In the genomic region with DNA sequence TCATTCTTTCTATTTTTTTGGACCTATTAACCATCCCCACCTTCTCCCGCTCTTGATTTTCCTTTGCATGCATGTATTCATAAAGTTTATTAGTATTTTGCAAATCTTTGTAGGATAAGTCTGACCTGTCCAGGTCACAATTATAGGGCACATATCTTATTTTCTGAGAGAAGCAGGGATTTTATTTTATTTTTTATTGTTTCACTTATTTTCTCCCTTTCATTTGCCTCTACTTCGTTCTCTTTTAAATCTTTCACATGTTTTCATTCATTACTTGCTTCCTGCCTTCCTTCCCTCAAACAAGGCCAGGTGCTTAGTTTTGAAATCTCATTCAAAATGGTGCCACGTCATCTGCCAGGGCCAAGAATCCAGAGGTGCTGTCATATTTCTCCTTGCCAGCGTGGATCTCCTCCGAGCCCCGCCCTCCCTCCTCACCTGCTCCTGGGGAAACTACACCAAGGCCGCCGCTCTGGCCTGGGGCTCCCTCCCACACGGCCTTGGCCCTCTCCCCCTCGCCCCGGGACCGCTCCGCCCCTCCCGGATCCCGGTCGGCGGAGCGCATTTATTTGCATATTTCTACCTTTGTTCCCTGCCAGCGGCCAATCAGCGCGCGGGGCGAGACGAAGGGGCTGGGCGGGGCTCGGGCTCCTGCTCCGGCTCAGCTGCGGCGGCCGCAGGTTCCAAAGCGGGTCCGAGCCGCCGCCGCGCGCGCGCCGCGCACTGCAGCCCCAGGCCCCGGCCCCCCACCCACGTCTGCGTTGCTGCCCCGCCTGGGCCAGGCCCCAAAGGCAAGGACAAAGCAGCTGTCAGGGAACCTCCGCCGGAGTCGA, we compare ENCODE assay signal across 8 cellular contexts. TPM values are rescaled to one million over a fixed set of nuclear protein-coding genes. Genes with fewer than 3 reads are reported as not detected.
DNase-seq lines count a peak whose midpoint lies in the region; ATAC-seq and TF ChIP-seq lines count a peak whose summit lies in the region.

TSS of gene TSPAN13 (plus strand) at position 654 of the 830 bp plus-strand sequence. CDS start 213 bp downstream, outside the sequence.

- no peaks in the 10 kb centered on the region for H3K9me3 Mint-ChIP-seq in activated T-helper 17 cell treated with anti-CD3 and anti-CD28 coated beads, Interleukin-2, amount 50 U/mL, for 72 hours
- H3K9me3 Mint-ChIP-seq in naive B cell: no peaks in the 10 kb centered on the region

- peaks cover 11% of the 10 kb centered on the region for H3K4me1 Mint-ChIP-seq in activated T-helper 17 cell treated with anti-CD3 and anti-CD28 coated beads, Interleukin-2, amount 50 U/mL, for 72 hours
- peaks cover 26 to 50% (median 44%) of the 10 kb centered on the region in 3 donors for H3K4me1 Mint-ChIP-seq in naive B cell

- H2AFZ ChIP-seq in KMS-11 (ENCODE audit: low read depth): peak within 1 kb of the TSS; percentile 92
- H2AFZ ChIP-seq in PC-3 (ENCODE audit: low read length): peak within 1 kb of the TSS; percentile 75

- no peaks in the 10 kb centered on the region for H3K9me3 ChIP-seq in PC-3 (ENCODE audit: low read length)

- H3K4me3 ChIP-seq in BJ (ENCODE audit: low read depth, low read length): peak within 1 kb of the TSS; percentile 78
- no peak within 1 kb of the TSS for H3K4me3 ChIP-seq in KMS-11 (IDR thresholded peaks at IDR 0.05; ENCODE audit: insufficient read depth, low read depth, low read length)
- H3K4me3 ChIP-seq in PC-3 (ENCODE audit: low read length): peak within 1 kb of the TSS; percentile 88
- peak within 1 kb of the TSS; percentile 67 for H3K4me3 ChIP-seq in fibroblast of mammary gland (ENCODE audit: control insufficient read depth, low read depth, low read length)

- peak within 1 kb of the TSS; percentile 44 for H3K4me2 ChIP-seq in KMS-11
- peak within 1 kb of the TSS; percentile 89 for H3K4me2 ChIP-seq in PC-3 (ENCODE audit: low read length)

- no peak within 1 kb of the TSS for H3K27ac ChIP-seq in KMS-11
- peak within 1 kb of the TSS; percentile 51 for H3K27ac ChIP-seq in PC-3 (ENCODE audit: low read length)

- no peak for DNase-seq in BJ (ENCODE audit: low read depth)
- peak; percentile 95 for DNase-seq in PC-3
- DNase-seq in fibroblast of mammary gland (ENCODE audit: low read depth): no peak
- DNase-seq in naive B cell: peak; percentile 83
- peak in 5 of 6 experiments; percentile 1 to 38 (median 14) for DNase-seq in stimulated activated naive CD4-positive, alpha-beta T cell (lab: John Stamatoyannopoulos, UW)

- H3K27me3 Mint-ChIP-seq in activated T-helper 17 cell treated with anti-CD3 and anti-CD28 coated beads, Interleukin-2, amount 50 U/mL, for 72 hours: peaks cover 33% of the 10 kb centered on the region
- H3K27me3 Mint-ChIP-seq in naive B cell: no peaks in the 10 kb centered on the region

- H3K79me2 ChIP-seq in KMS-11 (ENCODE audit: insufficient read depth, low read depth) (no peaks in the 10 kb centered on the region), PC-3 (ENCODE audit: low read length) (peaks cover 46% of the 10 kb centered on the region)

- peak within 1 kb of the TSS; percentile 68 for H3K27ac Mint-ChIP-seq in activated T-helper 17 cell treated with anti-CD3 and anti-CD28 coated beads, Interleukin-2, amount 50 U/mL, for 72 hours
- peak within 1 kb of the TSS; percentile 64 to 98 (median 94) for H3K27ac Mint-ChIP-seq in naive B cell

- H3K27me3 ChIP-seq in BJ (ENCODE audit: control insufficient read depth, insufficient read depth, low read length) (no peaks in the 10 kb centered on the region), KMS-11 (ENCODE audit: insufficient read depth, low read depth) (no peaks in the 10 kb centered on the region), PC-3 (ENCODE audit: low read length) (no peaks in the 10 kb centered on the region)

- H3K9me2 ChIP-seq in PC-3 (replicated peaks; ENCODE audit: low read length): no peaks in the 10 kb centered on the region

- ATAC-seq in GM21367 (IDR thresholded peaks at IDR 0.05; ENCODE audit: unreplicated experiment) (peak; percentile 81), PC-3 (peak; percentile 87), naive B cell (ENCODE audit: low read depth in 2 of 2) (peak; percentile 87 to 88)
- peak; percentile 94 for ATAC-seq in activated T-helper 17 cell treated with anti-CD3 and anti-CD28 coated beads, Interleukin-2, amount 50 U/mL, for 72 hours (replicated peaks)

- H3K36me3 ChIP-seq in BJ (ENCODE audit: control insufficient read depth, insufficient read depth, low read length): no peaks in the 10 kb centered on the region
- no peaks in the 10 kb centered on the region for H3K36me3 ChIP-seq in KMS-11 (ENCODE audit: insufficient read depth)
- no peaks in the 10 kb centered on the region for H3K36me3 ChIP-seq in PC-3 (ENCODE audit: low read depth, low read length)

- intact Hi-C loops in PC-3 (cut with micrococcal nuclease): loop anchor here (1.0 kb wide), 2 partner anchors 13 to 107 kb away; partner anchors contain the start of gene BZW2

- H3K4me1 ChIP-seq in KMS-11 (ENCODE audit: low read depth, poor library complexity, severe bottlenecking) (peaks cover 6% of the 10 kb centered on the region), PC-3 (ENCODE audit: insufficient read depth, low read length) (peaks cover 28% of the 10 kb centered on the region)

- BruUV-seq in PC-3 (replicated peaks; lab: Mats Ljungman, UMichigan): no TSS peak

- peaks cover 6% of the 10 kb centered on the region for H3F3A ChIP-seq in PC-3 (ENCODE audit: low read length, unreplicated experiment)

- CTCF ChIA-PET in BJ (lab: Yijun Ruan, JAX): no interaction called here
- CTCF ChIA-PET in PC-3 (lab: Charles Lee): no interaction called here

- no peaks in the 10 kb centered on the region for H4K20me1 ChIP-seq in KMS-11 (ENCODE audit: insufficient read depth)
- peaks cover 12% of the 10 kb centered on the region; the same call in 1 of the 2 replicates for H4K20me1 ChIP-seq in PC-3 (ENCODE audit: low read length)

- H3K4me3 Mint-ChIP-seq in activated T-helper 17 cell treated with anti-CD3 and anti-CD28 coated beads, Interleukin-2, amount 50 U/mL, for 72 hours: peak within 1 kb of the TSS; percentile 82
- peak within 1 kb of the TSS; percentile 96 to 100 (median 99) for H3K4me3 Mint-ChIP-seq in naive B cell

- peak within 1 kb of the TSS; percentile 52; the same call in 1 of the 2 replicates for H3K9ac ChIP-seq in KMS-11
- peak within 1 kb of the TSS; percentile 67 for H3K9ac ChIP-seq in PC-3 (ENCODE audit: low read length)

- H3K36me3 Mint-ChIP-seq in activated T-helper 17 cell treated with anti-CD3 and anti-CD28 coated beads, Interleukin-2, amount 50 U/mL, for 72 hours (ENCODE audit: low read depth): no peaks in the 10 kb centered on the region
- H3K36me3 Mint-ChIP-seq in naive B cell: peaks cover 0 to 8% of the 10 kb centered on the region in 2 donors

- TF ChIP-seq CTCF in BJ (IDR thresholded peaks at IDR 0.05; ENCODE audit: insufficient read depth, low read depth, low read length) (no peak), KMS-11 (conservative IDR thresholded peaks at IDR 0.05; ENCODE audit: low read depth, low read length) (no peak), PC-3 (conservative IDR thresholded peaks at IDR 0.05; ENCODE audit: low read depth, low read length) (no peak), fibroblast of mammary gland (conservative IDR thresholded peaks at IDR 0.05; ENCODE audit: control insufficient read depth, insufficient read depth, low read depth, low read length) (no peak)

- POLR2A ChIA-PET in BJ (lab: Charles Lee) (no interaction called here), PC-3 (lab: Charles Lee; ENCODE audit: unreplicated experiment) (no interaction called here)

RNA-seq across cellular contexts. Expression of gene TSPAN13, which starts in this region (rescaled TPM):
- polyA plus RNA-seq in BJ (2011; rRNA removed) (4.6 and 12.6 TPM in 2 replicates), naive B cell (ENCODE audit: low read depth in 6 of 6) (100 to 1,000 TPM; 187 to 403 (median 268) TPM)
- polyA minus RNA-seq in BJ (2011; rRNA and poly(A)+ RNA removed): 3.7 and 3.8 TPM in 2 replicates
- 27.6 and 34.9 TPM in 2 replicates for total RNA-seq in PC-3 (2014; rRNA removed)
- total RNA-seq in activated T-helper 17 cell treated with anti-CD3 and anti-CD28 coated beads, Interleukin-2, amount 50 U/mL, for 72 hours: 1 to 10 TPM; 1.1 to 2.5 TPM

Comparison
In these comparisons a context has a peak if more than half of its experiments do, and no peak if none do; other contexts are left out.
1. RNA of gene TSPAN13 (polyA plus RNA-seq): 187 to 403 TPM in naive B cell; 4.6 to 12.6 TPM in BJ; every median in the first group is over 10 times any median in the second.
2. DNase-seq: peak in PC-3 (single experiment), naive B cell (single experiment) and stimulated activated naive CD4-positive, alpha-beta T cell (5 of 6); none in BJ (single experiment) and fibroblast of mammary gland (single experiment).
3. Peak in every context shown above with its lines, with median percentiles within 50 percentile points of each other: ATAC-seq.